ENCODE assay signal across 8 cellular contexts in genomic region chr4:2186133-2186864, GRCh38. TPM values are rescaled to one million over a fixed set of nuclear protein-coding genes. Genes with fewer than 3 reads are reported as not detected.
DNase-seq lines count a peak whose midpoint lies in the region; ATAC-seq and TF ChIP-seq lines count a peak whose summit lies in the region.

No MANE protein-coding gene starts in this region.

- DNase-seq in Caco-2 (peak; percentile 49 to 58), HuH-7 (ENCODE audit: low spot score) (peak; percentile 58), SK-MEL-5 (ENCODE audit: low read depth, low spot score) (peak; percentile 67), islet precursor cell (peak; percentile 75), hepatic stellate cell (ENCODE audit: low spot score) (no peak), prostate gland (ENCODE audit: low spot score) (no peak), GF-D8 (lab: John Stamatoyannopoulos, UW) (no peak)

- peak; percentile 63 for TF ChIP-seq CTCF in Caco-2 (IDR thresholded peaks at IDR 0.05; ENCODE audit: insufficient read depth in 1 of 2, low read depth in 1 of 2, low read length in 1 of 2, severe bottlenecking in 1 of 2, unreplicated experiment in 1 of 2)
- peak in 2 of 4 experiments; percentile 21 to 22 for TF ChIP-seq CTCF in prostate gland (IDR thresholded peaks at IDR 0.05)

- CTCF ChIA-PET in Caco-2 (lab: Charles Lee), result no interaction called here

- no peak overlapping the region for H3K27ac ChIP-seq in prostate gland

- H3K36me3 Mint-ChIP-seq in Caco-2 (ENCODE audit: insufficient read depth, unreplicated experiment), result no peaks in the 10 kb centered on the region

- intact Hi-C loops in Caco-2 (cut with micrococcal nuclease; ENCODE audit: unreplicated experiment) (loop anchor here (1.0 to 10.0 kb wide), 6 partner anchors 91 to 439 kb away; partner anchors contain the start of gene NELFA), prostate gland (cut with DNase I) (no loop called here)

- no peaks in the 10 kb centered on the region for H3K4me1 ChIP-seq in Caco-2
- H3K4me1 ChIP-seq in prostate gland (replicated peaks), result no peaks in the 10 kb centered on the region

- H3K4me3 ChIP-seq in Caco-2 (ENCODE audit: low read depth, low read length) (no peak overlapping the region), prostate gland (no peak overlapping the region)

- POLR2A ChIA-PET in Caco-2 (lab: Charles Lee), result no interaction called here

- no TSS peak for BruUV-seq in Caco-2 (replicated peaks; lab: Mats Ljungman, UMichigan)

- H3K36me3 ChIP-seq in Caco-2 (ENCODE audit: control insufficient read depth, insufficient read depth, low read length) (no peaks in the 10 kb centered on the region), prostate gland (no peaks in the 10 kb centered on the region)

- no peaks in the 10 kb centered on the region for H3K4me1 Mint-ChIP-seq in Caco-2 (ENCODE audit: low read depth, unreplicated experiment)

- H3K27ac Mint-ChIP-seq in Caco-2 (ENCODE audit: unreplicated experiment), result no peak overlapping the region

- TF ChIP-seq POLR2A in prostate gland (IDR thresholded peaks at IDR 0.05), result no peak

- H3K4me3 Mint-ChIP-seq in Caco-2 (ENCODE audit: unreplicated experiment), result no peak overlapping the region

- no peak for ATAC-seq in GM21515 (IDR thresholded peaks at IDR 0.05; ENCODE audit: unreplicated experiment)

- in situ Hi-C loops in SK-MEL-5 (cut with HindIII; ENCODE audit: low pct_unique_long_range_greater_than_20kb, low sequenced_read_pairs), result no loop called here

- WGBS in prostate gland, result 48% methylated on average over 9 of the region's 9 CpGs

- H3K9me3 ChIP-seq in Caco-2 (no peaks in the 10 kb centered on the region; the same call in 1 of the 2 replicates), prostate gland (no peaks in the 10 kb centered on the region)

- H3K27me3 Mint-ChIP-seq in Caco-2 (ENCODE audit: insufficient read depth, unreplicated experiment), result no peaks in the 10 kb centered on the region

- H3K9me3 Mint-ChIP-seq in Caco-2 (ENCODE audit: unreplicated experiment), result peaks cover 10% of the 10 kb centered on the region

- H3K27me3 ChIP-seq in Caco-2 (replicated peaks; ENCODE audit: control insufficient read depth, insufficient read depth, low read length), result no peaks in the 10 kb centered on the region
- no peaks in the 10 kb centered on the region for H3K27me3 ChIP-seq in prostate gland (replicated peaks; ENCODE audit: insufficient read depth)

RNA-seq across cellular contexts. Expression of gene HAUS3, which starts 55.6 kb away (rescaled TPM):
- total RNA-seq in Caco-2 (2022) (17.7 and 17.9 TPM in 2 replicates), prostate gland (10 to 100 TPM; 21.1 to 24.2 TPM)
- 9.4 and 11.8 TPM in 2 replicates for total RNA-seq in SK-MEL-5 (2014; rRNA removed; shearing (Covaris generic))
- 12.5 and 17.9 TPM in 2 replicates for polyA plus RNA-seq in SK-MEL-5 (2015; cell fraction: cytosol; rRNA removed)
- polyA plus RNA-seq in SK-MEL-5 (2015; cell fraction: nucleus; rRNA removed), result 69.6 and 98.5 TPM in 2 replicates

RNA-seq across cellular contexts. Expression of gene POLN, which starts 55.6 kb away (rescaled TPM):
- 1.2 and 1.6 TPM in 2 replicates for total RNA-seq in Caco-2 (2022)
- total RNA-seq in SK-MEL-5 (2014; rRNA removed; shearing (Covaris generic)), result 0.61 and 0.85 TPM in 2 replicates
- 0.13 and 1.1 TPM in 2 replicates for polyA plus RNA-seq in SK-MEL-5 (2015; cell fraction: cytosol; rRNA removed)
- polyA plus RNA-seq in SK-MEL-5 (2015; cell fraction: nucleus; rRNA removed), result 6.3 TPM in 2 replicates
- 10 to 100 TPM in 1 of 2 donors, 1 to 10 TPM in 1; 3.8 to 15.2 TPM for total RNA-seq in prostate gland

Comparison
In these comparisons a context has a peak if more than half of its experiments do, and no peak if none do; other contexts are left out.
1. DNase-seq: peak in Caco-2 (2 of 2), HuH-7 (single experiment), SK-MEL-5 (single experiment) and islet precursor cell (single experiment); none in hepatic stellate cell (single experiment), prostate gland (single experiment) and GF-D8 (single experiment).